ENCODE assay signal across 1 cellular context in the genomic region with DNA sequence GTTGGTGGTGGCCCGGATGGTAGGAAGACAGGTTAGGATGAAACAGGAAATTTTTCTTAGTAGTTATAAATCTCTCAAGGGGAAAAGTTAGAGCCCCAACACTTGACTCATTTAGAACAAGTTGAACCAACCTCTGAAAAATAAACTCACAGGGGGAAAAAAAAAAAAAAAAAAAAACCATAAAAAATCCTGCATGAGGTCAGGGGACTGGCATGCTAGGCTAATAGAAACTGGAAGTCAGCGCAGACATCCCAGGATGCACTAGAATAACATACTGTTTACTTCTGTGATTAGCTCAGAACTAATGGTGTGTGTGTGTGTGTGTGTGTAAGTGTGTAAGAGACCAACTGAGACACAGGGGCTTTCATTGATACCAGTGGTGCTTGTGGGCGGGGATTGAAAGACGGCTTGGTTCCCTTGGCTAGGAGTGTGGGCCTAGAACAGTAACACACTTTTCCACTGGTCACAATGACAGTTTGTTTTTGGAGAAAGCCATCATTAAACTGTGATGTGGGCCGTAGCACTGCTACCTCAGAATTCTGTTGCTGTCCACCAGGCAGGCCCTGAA.
TF ChIP-seq lines count a peak whose summit lies in the region.

No MANE protein-coding gene starts in this region.

TF ChIP-seq in SK-N-SH, 30 proteins besides CTCF, POLR2A, EP300 and RAD21 (continued from another document):
- no peak for TF ChIP-seq TAF1 (IDR thresholded peaks at IDR 0.05; ENCODE audit: borderline replicate concordance, low read depth, low read length)
